2 cellular contexts compared by ENCODE assay signal in the genomic region with DNA sequence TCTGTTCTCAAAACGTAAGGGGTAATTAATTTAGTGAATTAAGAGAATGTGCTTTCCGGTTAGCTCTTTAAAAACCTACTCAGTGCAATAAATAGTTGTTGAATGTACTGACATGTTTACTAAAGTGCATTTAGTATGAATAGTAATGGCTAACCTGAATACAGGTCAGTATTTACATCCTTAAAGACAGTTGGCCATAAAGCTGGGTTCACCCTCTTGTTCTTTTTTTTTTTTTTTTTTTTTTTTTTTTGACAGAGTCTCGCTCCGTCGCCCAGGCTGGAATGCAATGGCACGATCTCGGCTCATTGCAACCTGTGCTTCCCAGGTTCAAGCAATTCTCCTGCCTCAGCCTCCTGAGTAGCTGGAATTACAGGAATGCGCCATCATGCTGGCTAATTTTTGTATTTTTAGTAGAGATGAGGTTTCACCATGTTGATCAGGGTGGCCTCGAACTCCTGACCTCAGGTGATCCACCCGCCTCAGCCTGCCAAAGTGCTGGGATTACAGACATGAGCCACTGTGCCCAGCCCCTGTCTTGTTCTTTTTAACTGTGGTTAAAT. TPM values are rescaled to one million over a fixed set of nuclear protein-coding genes. Genes with fewer than 3 reads are reported as not detected.
"Had no signal": no experiment of that assay in that cellular context is flagged by ENCODE, and none has a peak within 500 bp of the region (broad histone marks: within the 10 kb centered on the region; RNA-seq: fewer than 3 reads in every experiment).

No MANE protein-coding gene starts in this region.

RNA-seq across cellular contexts. Expression of gene HEY2, which starts 55.5 kb away (rescaled TPM):
- total RNA-seq: M059J, PC-3 had no signal
